11 cellular contexts compared by ENCODE assay signal in the genomic region with DNA sequence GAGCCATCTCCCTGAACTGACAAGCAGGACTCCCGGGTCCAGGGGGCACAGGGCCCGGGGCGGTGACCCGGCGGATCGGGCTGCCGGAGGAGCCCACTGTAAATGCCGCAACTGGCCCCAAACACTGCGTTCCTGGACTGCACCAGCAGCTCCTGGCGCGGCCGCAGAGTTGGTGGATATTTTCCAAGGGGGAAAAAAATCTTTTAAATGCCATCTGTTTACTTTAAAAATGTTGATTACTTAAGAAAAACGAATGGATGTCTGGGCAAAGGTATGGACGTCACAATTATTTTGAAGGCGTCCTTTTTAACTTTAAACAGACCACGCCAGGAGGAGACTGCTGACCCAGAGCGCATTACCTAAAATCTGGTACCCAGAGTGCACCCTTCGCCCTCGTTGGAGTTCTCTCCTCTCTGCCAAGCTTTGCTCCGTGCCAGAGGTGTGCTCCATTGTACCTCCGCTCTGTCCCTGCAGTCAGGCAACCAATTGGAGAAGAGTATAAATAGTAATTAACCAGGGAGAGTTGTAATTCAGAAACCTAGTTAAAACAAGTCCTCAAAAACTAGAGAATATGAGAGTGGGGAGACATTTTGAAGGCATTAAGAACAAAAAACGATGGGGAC. TPM values are rescaled to one million over a fixed set of nuclear protein-coding genes. Genes with fewer than 3 reads are reported as not detected.
DNase-seq lines count a peak whose midpoint lies in the region; ATAC-seq and TF ChIP-seq lines count a peak whose summit lies in the region.
"Had no signal": no experiment of that assay in that cellular context is flagged by ENCODE, and none has a peak within 500 bp of the region (broad histone marks: within the 10 kb centered on the region; RNA-seq: fewer than 3 reads in every experiment).

No MANE protein-coding gene starts in this region.

- peak overlapping the region; percentile 79 for H3K4me3 Mint-ChIP-seq in HFFc6
- peak overlapping the region; percentile 86 for H3K4me3 Mint-ChIP-seq in mesothelial cell of epicardium

- H3K27ac Mint-ChIP-seq in HFFc6 (peak overlapping the region; percentile 80), mesothelial cell of epicardium (no peak overlapping the region)

- in situ Hi-C loops in ACHN (cut with HindIII; ENCODE audit: low pct_ligation_motif_present, low pct_unique_long_range_greater_than_20kb, low sequenced_read_pairs), result loop anchor here (25.0 kb wide), 1 partner anchor 717 kb away; no protein-coding TSS in a partner anchor

- peak overlapping the region; percentile 74 for H3K4me3 ChIP-seq in coronary artery

- peaks cover 20% of the 10 kb centered on the region for H3K36me3 Mint-ChIP-seq in HFFc6 (ENCODE audit: low read depth)
- H3K36me3 Mint-ChIP-seq in mesothelial cell of epicardium, result no peaks in the 10 kb centered on the region

- no peak for TF ChIP-seq CTCF in HFFc6 (IDR thresholded peaks at IDR 0.05)
- no peak for TF ChIP-seq CTCF in coronary artery (IDR thresholded peaks at IDR 0.05)
- TF ChIP-seq CTCF in mesothelial cell of epicardium (IDR thresholded peaks at IDR 0.05; ENCODE audit: unreplicated experiment), result no peak
- no peak for TF ChIP-seq CTCF in omental fat pad (IDR thresholded peaks at IDR 0.05)

- no peak for ATAC-seq in omental fat pad (ENCODE audit: low FRiP score)
- no peak for ATAC-seq in GM19324 (IDR thresholded peaks at IDR 0.05; ENCODE audit: low FRiP score, unreplicated experiment)

- no peak overlapping the region for H3K27ac ChIP-seq in coronary artery
- H3K27ac ChIP-seq: adrenal gland had no signal

- H3K27me3 Mint-ChIP-seq in HFFc6 (ENCODE audit: insufficient read depth), result no peaks in the 10 kb centered on the region; the same call in 1 of the 2 replicates
- H3K27me3 Mint-ChIP-seq in mesothelial cell of epicardium (ENCODE audit: low read depth), result peaks cover 72% of the 10 kb centered on the region

- H3K9me3 Mint-ChIP-seq in HFFc6, result no peaks in the 10 kb centered on the region
- H3K9me3 Mint-ChIP-seq in mesothelial cell of epicardium, result no peaks in the 10 kb centered on the region

- DNase-seq in ACHN (peak; percentile 19), HFFc6 (no peak), coronary artery (ENCODE audit: low spot score) (no peak), mesothelial cell of epicardium (ENCODE audit: low spot score in 2 of 2, unreplicated experiment in 2 of 2) (no peak), omental fat pad (ENCODE audit: low spot score) (no peak), NCI-H187 (lab: John Stamatoyannopoulos, UW) (no peak), SHP77 treated with DMSO at 0.1 percent for 48 hours (lab: John Stamatoyannopoulos, UW) (no peak)
- DNase-seq: adrenal gland, DMS53, NCI-H1694 treated with DMSO at 0.1 percent for 48 hours had no signal

- H3K4me1 Mint-ChIP-seq in HFFc6 (ENCODE audit: low read depth) (peaks cover 65% of the 10 kb centered on the region), mesothelial cell of epicardium (peaks cover 48% of the 10 kb centered on the region)

RNA-seq across cellular contexts. Expression of a gene that starts 3.5 kb away (rescaled TPM):
- 10 to 100 TPM; 18.3 to 24.6 (median 22.3) TPM for total RNA-seq in HFFc6 (2021; fragmentation: NEBNext Ultra II Directional; extraction: Animal tissue kit (Norgen Biotek cat#: 25700))
- total RNA-seq in mesothelial cell of epicardium (8.7 to 9.8 TPM (median 8.7 TPM) in 3 replicates), omental fat pad (1 to 10 TPM; 1.3 to 5.8 (median 4.8) TPM)
